ENCODE assay signal across 11 cellular contexts in the genomic region with DNA sequence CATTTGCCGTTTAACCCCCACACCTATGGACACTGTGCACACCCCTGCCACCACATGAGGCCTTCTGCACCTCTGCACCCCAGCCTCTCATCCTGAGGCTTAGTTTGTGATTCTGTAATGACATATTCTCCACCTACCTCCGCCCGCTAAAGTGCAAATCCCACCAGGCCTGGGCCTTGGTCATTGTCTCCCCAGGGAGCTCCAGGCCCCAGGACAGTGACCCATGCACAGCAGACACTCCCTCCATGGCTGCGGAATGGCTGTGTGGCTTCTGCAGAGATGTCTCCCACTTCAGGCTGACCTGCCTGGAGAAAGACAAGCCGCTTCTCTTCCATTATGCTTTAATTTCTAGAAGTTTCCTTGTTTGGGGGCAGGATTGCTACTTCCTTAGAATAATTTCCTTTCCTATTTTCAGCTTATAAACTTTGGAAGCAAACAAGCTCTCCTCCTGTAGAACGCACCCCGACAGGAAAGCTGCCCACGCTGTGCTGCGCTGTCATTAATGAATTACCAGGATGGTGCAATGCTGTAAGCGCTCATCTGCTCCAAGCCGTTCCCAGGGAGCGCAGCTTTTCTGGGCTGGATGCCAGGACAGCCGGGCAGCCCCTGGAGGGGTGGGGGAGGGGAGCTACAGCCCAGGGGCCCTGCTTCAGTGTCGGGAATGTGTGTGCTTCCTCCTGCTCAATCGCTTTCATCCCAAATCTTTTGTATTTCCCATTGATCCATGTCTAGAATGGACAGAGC.
DNase-seq lines count a peak whose midpoint lies in the region; ATAC-seq and TF ChIP-seq lines count a peak whose summit lies in the region.
"Had no signal": no experiment of that assay in that cellular context is flagged by ENCODE, and none has a peak within 500 bp of the region (broad histone marks: within the 10 kb centered on the region; RNA-seq: fewer than 3 reads in every experiment).

No MANE protein-coding gene starts in this region.

- DNase-seq in DMS153 (lab: John Stamatoyannopoulos, UW) = peak; percentile 87
- DNase-seq in NCI-H1694 (lab: John Stamatoyannopoulos, UW) = peak; percentile 78
- DNase-seq in SK-N-MC (ENCODE audit: low read depth, low spot score) = peak; percentile 61
- DNase-seq in mesothelial cell of epicardium (ENCODE audit: low spot score in 2 of 2, unreplicated experiment in 2 of 2) = peak; percentile 19 to 57
- DNase-seq in ACHN = no peak
- no peak for DNase-seq in 8988T
- no peak for DNase-seq in EL
- DNase-seq: activated T-cell treated with anti-CD3 and anti-CD28 coated beads, Interleukin-2, amount 50 U/mL, for 1 hour; CD8-positive, alpha-beta memory T cell; HCEC 1CT had no signal

- peaks cover 6% of the 10 kb centered on the region for H3K4me1 Mint-ChIP-seq in mesothelial cell of epicardium
- H3K4me1 Mint-ChIP-seq: CD8-positive, alpha-beta memory T cell had no signal

- peaks cover 4% of the 10 kb centered on the region for H3K9me3 Mint-ChIP-seq in mesothelial cell of epicardium
- H3K9me3 Mint-ChIP-seq: CD8-positive, alpha-beta memory T cell had no signal

- no peak for ATAC-seq in HG03175 (IDR thresholded peaks at IDR 0.05; ENCODE audit: unreplicated experiment)

- H3K27ac ChIP-seq in SK-N-MC = no peak overlapping the region

- 0 out of 2 replicates have a peak overlapping the region, but pooled peaks have one; percentile 10 for H3K4me3 ChIP-seq in SK-N-MC

- no peaks in the 10 kb centered on the region for H3K36me3 Mint-ChIP-seq in mesothelial cell of epicardium
- H3K36me3 Mint-ChIP-seq: CD8-positive, alpha-beta memory T cell had no signal

- peaks cover 2% of the 10 kb centered on the region for H3K27me3 Mint-ChIP-seq in mesothelial cell of epicardium (ENCODE audit: low read depth)

- H3K9ac ChIP-seq in SK-N-MC (ENCODE audit: insufficient read length) = no peak overlapping the region

- in situ Hi-C loops in ACHN (cut with HindIII; ENCODE audit: low pct_ligation_motif_present, low pct_unique_long_range_greater_than_20kb, low sequenced_read_pairs) = no loop called here

- no peaks in the 10 kb centered on the region for H3K36me3 ChIP-seq in SK-N-MC (ENCODE audit: insufficient read depth, low read length)

- no peak for TF ChIP-seq CTCF in mesothelial cell of epicardium (IDR thresholded peaks at IDR 0.05; ENCODE audit: unreplicated experiment)

- no peak overlapping the region for H3K4me3 Mint-ChIP-seq in mesothelial cell of epicardium
- H3K4me3 Mint-ChIP-seq: CD8-positive, alpha-beta memory T cell had no signal

- no peaks in the 10 kb centered on the region for H3K9me3 ChIP-seq in SK-N-MC (ENCODE audit: low read depth, low read length)

- no peak overlapping the region for H3K27ac Mint-ChIP-seq in mesothelial cell of epicardium
- H3K27ac Mint-ChIP-seq: CD8-positive, alpha-beta memory T cell had no signal

Comparison
In these comparisons a context has a peak if more than half of its experiments do, and no peak if none do; other contexts are left out.
1. DNase-seq: peak in DMS153 (single experiment), NCI-H1694 (single experiment), SK-N-MC (single experiment) and mesothelial cell of epicardium (2 of 2); none in ACHN (single experiment), 8988T (single experiment) and EL (single experiment).